In genomic region chr22:36856121-36856791, GRCh38 we compare ENCODE assay signal across 1 cellular context.
TF ChIP-seq lines count a peak whose summit lies in the region.

No MANE protein-coding gene starts in this region.

TF ChIP-seq in HepG2, 621 proteins besides CTCF, POLR2A, EP300 and RAD21 (continued from another document):
- TF ChIP-seq CERS6 (CRISPR knock-in tag; IDR thresholded peaks at IDR 0.05) (no peak), KDM2A (CRISPR knock-in tag; IDR thresholded peaks at IDR 0.05; ENCODE audit: borderline replicate concordance, low read depth) (peak; percentile 86; the same call in 1 of the 2 replicates), MYC (CRISPR knock-in tag; IDR thresholded peaks at IDR 0.05; ENCODE audit: borderline replicate concordance) (no peak), KAT7 (CRISPR knock-in tag; IDR thresholded peaks at IDR 0.05; ENCODE audit: borderline replicate concordance) (no peak), ZMAT5 (CRISPR knock-in tag; IDR thresholded peaks at IDR 0.05; ENCODE audit: borderline replicate concordance, low read depth) (no peak), SALL1 (CRISPR knock-in tag; IDR thresholded peaks at IDR 0.05) (peak; percentile 40; the same call in 1 of the 2 replicates), BRD4 (CRISPR knock-in tag; IDR thresholded peaks at IDR 0.05) (no peak), ZNF510 (CRISPR knock-in tag; IDR thresholded peaks at IDR 0.05; ENCODE audit: low read depth) (no peak), ZNF839 (CRISPR knock-in tag; IDR thresholded peaks at IDR 0.05; ENCODE audit: borderline replicate concordance) (no peak), RXRB (CRISPR knock-in tag; IDR thresholded peaks at IDR 0.05; ENCODE audit: borderline replicate concordance) (no peak), ERF (CRISPR knock-in tag; IDR thresholded peaks at IDR 0.05) (peak; percentile 45; the same call in 1 of the 2 replicates), PAWR (CRISPR knock-in tag; IDR thresholded peaks at IDR 0.05; ENCODE audit: borderline replicate concordance) (no peak), GPBP1L1 (CRISPR knock-in tag; IDR thresholded peaks at IDR 0.05) (no peak), ZNF567 (CRISPR knock-in tag; IDR thresholded peaks at IDR 0.05; ENCODE audit: borderline replicate concordance) (no peak), KDM5B (CRISPR knock-in tag; IDR thresholded peaks at IDR 0.05; ENCODE audit: borderline replicate concordance) (peak; percentile 59; the same call in 1 of the 2 replicates)
